8 cellular contexts compared by ENCODE assay signal in the genomic region with DNA sequence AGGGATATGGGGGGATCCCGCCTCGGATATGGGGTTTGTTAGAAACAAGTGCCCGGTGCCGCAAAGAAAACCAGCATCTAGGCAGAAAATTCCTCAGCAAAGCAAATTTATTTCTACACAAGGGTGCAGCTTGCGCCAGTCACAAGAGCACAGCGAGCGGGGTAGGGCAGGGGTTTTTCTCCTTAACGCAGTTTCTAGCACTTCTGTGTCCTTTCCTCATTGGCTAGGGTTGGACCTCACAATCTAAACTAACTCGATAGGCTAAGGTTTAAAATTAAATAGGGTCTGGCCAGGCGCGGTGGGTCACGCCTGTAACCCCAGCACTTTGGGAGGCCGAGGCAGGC. TPM values are rescaled to one million over a fixed set of nuclear protein-coding genes. Genes with fewer than 3 reads are reported as not detected.
DNase-seq lines count a peak whose midpoint lies in the region; ATAC-seq and TF ChIP-seq lines count a peak whose summit lies in the region.

No MANE protein-coding gene starts in this region.

- H3K36me3 Mint-ChIP-seq in activated T-helper 2 cell treated with anti-CD3 and anti-CD28 coated beads, Interferon-gamma antibody, Interleukin-2, Interleukin-4, amounts not matched to agents 10 μg/mL and 5 μg/mL and 100 μg/mL, durations not matched to agents 14 hours and 24 hours and 36 hours (ENCODE audit: low read depth), result peaks cover 54% of the 10 kb centered on the region

- intact Hi-C loops in activated T-helper 2 cell treated with anti-CD3 and anti-CD28 coated beads, Interferon-gamma antibody, Interleukin-2, Interleukin-4, amounts not matched to agents 10 μg/mL and 5 μg/mL and 100 μg/mL, durations not matched to agents 14 hours and 24 hours and 36 hours (cut with micrococcal nuclease), result loop anchor here (5.0 kb wide), 2 partner anchors 173 to 328 kb away; partner anchors contain the start of gene ZNF20

- TF ChIP-seq CTCF in BE2C (IDR thresholded peaks at IDR 0.05; ENCODE audit: low read depth, low read length), result no peak
- no peak for TF ChIP-seq CTCF in right atrium auricular region (IDR thresholded peaks at IDR 0.05)

- H3K4me3 Mint-ChIP-seq in activated T-helper 2 cell treated with anti-CD3 and anti-CD28 coated beads, Interferon-gamma antibody, Interleukin-2, Interleukin-4, amounts not matched to agents 10 μg/mL and 5 μg/mL and 100 μg/mL, durations not matched to agents 14 hours and 24 hours and 36 hours (ENCODE audit: low read depth), result peak overlapping the region; percentile 80

- no peak for ATAC-seq in GM21526 (IDR thresholded peaks at IDR 0.05; ENCODE audit: low FRiP score, unreplicated experiment)
- no peak for ATAC-seq in GM18870 (IDR thresholded peaks at IDR 0.05; ENCODE audit: unreplicated experiment)

- DNase-seq in BE2C (peak; percentile 13), HPDE6-E6E7 (ENCODE audit: extremely low spot score) (peak; percentile 15), right atrium auricular region (ENCODE audit: low spot score) (no peak), renal cortical epithelial cell (ENCODE audit: low read depth) (peak; percentile 57)
- no peak for DNase-seq in activated T-helper 2 cell treated with anti-CD3 and anti-CD28 coated beads, Interferon-gamma antibody, Interleukin-2, Interleukin-4, amounts not matched to agents 10 μg/mL and 5 μg/mL and 100 μg/mL, durations not matched to agents 14 hours and 24 hours and 36 hours (ENCODE audit: low spot score)
- no peak for DNase-seq in stimulated activated CD4-positive, alpha-beta T cell treated with anti-CD3 and anti-CD28 coated beads, Interleukin-4, amount 100 ng/mL, for 24 hours

- no peak overlapping the region for H3K27ac Mint-ChIP-seq in activated T-helper 2 cell treated with anti-CD3 and anti-CD28 coated beads, Interferon-gamma antibody, Interleukin-2, Interleukin-4, amounts not matched to agents 10 μg/mL and 5 μg/mL and 100 μg/mL, durations not matched to agents 14 hours and 24 hours and 36 hours

- H3K27ac ChIP-seq in right atrium auricular region, result peak overlapping the region; percentile 87 to 91

- peak overlapping the region; percentile 94 for H3K4me3 ChIP-seq in BE2C (ENCODE audit: low read depth, low read length)
- peak overlapping the region; percentile 80 to 88 for H3K4me3 ChIP-seq in right atrium auricular region

- H3K9me3 Mint-ChIP-seq in activated T-helper 2 cell treated with anti-CD3 and anti-CD28 coated beads, Interferon-gamma antibody, Interleukin-2, Interleukin-4, amounts not matched to agents 10 μg/mL and 5 μg/mL and 100 μg/mL, durations not matched to agents 14 hours and 24 hours and 36 hours, result peaks cover 34% of the 10 kb centered on the region

- H3K36me3 ChIP-seq in BE2C (peaks cover 6% of the 10 kb centered on the region), right atrium auricular region (no peaks in the 10 kb centered on the region)

- no peaks in the 10 kb centered on the region for H3K4me1 ChIP-seq in BE2C
- peaks cover 0 to 20% of the 10 kb centered on the region in 2 donors for H3K4me1 ChIP-seq in right atrium auricular region

- H3K27me3 ChIP-seq in BE2C (no peaks in the 10 kb centered on the region), right atrium auricular region (no peaks in the 10 kb centered on the region)

- H3K4me1 Mint-ChIP-seq in activated T-helper 2 cell treated with anti-CD3 and anti-CD28 coated beads, Interferon-gamma antibody, Interleukin-2, Interleukin-4, amounts not matched to agents 10 μg/mL and 5 μg/mL and 100 μg/mL, durations not matched to agents 14 hours and 24 hours and 36 hours (ENCODE audit: low read depth), result peaks cover 14% of the 10 kb centered on the region

- H3K27me3 Mint-ChIP-seq in activated T-helper 2 cell treated with anti-CD3 and anti-CD28 coated beads, Interferon-gamma antibody, Interleukin-2, Interleukin-4, amounts not matched to agents 10 μg/mL and 5 μg/mL and 100 μg/mL, durations not matched to agents 14 hours and 24 hours and 36 hours (ENCODE audit: low read depth), result no peaks in the 10 kb centered on the region

- H3K9me3 ChIP-seq in BE2C (no peaks in the 10 kb centered on the region), right atrium auricular region (no peaks in the 10 kb centered on the region)

RNA-seq across cellular contexts. Expression of gene ZNF440, which starts 0.6 kb away (rescaled TPM):
- polyA plus RNA-seq in BE2C (2012; ENCODE audit: insufficient read depth, insufficient read length, low read depth), result 4.2 TPM
- total RNA-seq in activated T-helper 2 cell treated with anti-CD3 and anti-CD28 coated beads, Interferon-gamma antibody, Interleukin-2, Interleukin-4, amounts not matched to agents 10 μg/mL and 5 μg/mL and 100 μg/mL, durations not matched to agents 14 hours and 24 hours and 36 hours, result 10.8 and 11.0 TPM in 2 replicates
- total RNA-seq in right atrium auricular region (1 to 10 TPM; 3.4 to 4.5 TPM), renal cortical epithelial cell (10.8 and 15.9 TPM in 2 replicates)

RNA-seq across cellular contexts. Expression of gene ZNF491, which starts 16.4 kb away (rescaled TPM):
- polyA plus RNA-seq in BE2C (2012; ENCODE audit: insufficient read depth, insufficient read length, low read depth), result 1.8 TPM
- 0.67 and 0.82 TPM in 2 replicates for total RNA-seq in activated T-helper 2 cell treated with anti-CD3 and anti-CD28 coated beads, Interferon-gamma antibody, Interleukin-2, Interleukin-4, amounts not matched to agents 10 μg/mL and 5 μg/mL and 100 μg/mL, durations not matched to agents 14 hours and 24 hours and 36 hours
- total RNA-seq in right atrium auricular region (1 to 10 TPM; 1.6 to 6.2 TPM), renal cortical epithelial cell (0.17 and 2.9 TPM in 2 replicates)

RNA-seq across cellular contexts. Expression of gene ZNF439, which starts 33.8 kb away (rescaled TPM):
- polyA plus RNA-seq in BE2C (2012; ENCODE audit: insufficient read depth, insufficient read length, low read depth), result 5.8 TPM
- total RNA-seq in activated T-helper 2 cell treated with anti-CD3 and anti-CD28 coated beads, Interferon-gamma antibody, Interleukin-2, Interleukin-4, amounts not matched to agents 10 μg/mL and 5 μg/mL and 100 μg/mL, durations not matched to agents 14 hours and 24 hours and 36 hours, result 4.3 and 5.1 TPM in 2 replicates
- 1 to 10 TPM; 2.6 to 4.6 TPM for total RNA-seq in right atrium auricular region
- 3.8 and 12.9 TPM in 2 replicates for total RNA-seq in renal cortical epithelial cell

RNA-seq across cellular contexts. Expression of gene ZNF441, which starts 47.9 kb away (rescaled TPM):
- 3.4 TPM for polyA plus RNA-seq in BE2C (2012; ENCODE audit: insufficient read depth, insufficient read length, low read depth)
- 4.2 and 4.9 TPM in 2 replicates for total RNA-seq in activated T-helper 2 cell treated with anti-CD3 and anti-CD28 coated beads, Interferon-gamma antibody, Interleukin-2, Interleukin-4, amounts not matched to agents 10 μg/mL and 5 μg/mL and 100 μg/mL, durations not matched to agents 14 hours and 24 hours and 36 hours
- total RNA-seq in right atrium auricular region, result 1 to 10 TPM; 2.0 to 3.4 TPM
- total RNA-seq in renal cortical epithelial cell, result 9.6 and 16.3 TPM in 2 replicates

Comparison
In these comparisons a context has a peak if more than half of its experiments do, and no peak if none do; other contexts are left out.
1. DNase-seq: peak in BE2C (single experiment), HPDE6-E6E7 (single experiment) and renal cortical epithelial cell (single experiment); none in activated T-helper 2 cell treated with anti-CD3 and anti-CD28 coated beads, Interferon-gamma antibody, Interleukin-2, Interleukin-4, amounts not matched to agents 10 μg/mL and 5 μg/mL and 100 μg/mL, durations not matched to agents 14 hours and 24 hours and 36 hours (single experiment), right atrium auricular region (single experiment) and stimulated activated CD4-positive, alpha-beta T cell treated with anti-CD3 and anti-CD28 coated beads, Interleukin-4, amount 100 ng/mL, for 24 hours (single experiment).